9 cellular contexts compared by ENCODE assay signal in genomic region chr7:138865843-138866242, GRCh38.
A peak's percentile ranks its signal among the peaks of the same experiment; 100 is the strongest.
DNase-seq lines count a peak whose midpoint lies in the region; ATAC-seq and TF ChIP-seq lines count a peak whose summit lies in the region.
"Had no signal": no experiment of that assay in that cellular context is flagged by ENCODE, and none has a peak within 500 bp of the region (broad histone marks: within the 10 kb centered on the region; RNA-seq: fewer than 3 reads in every experiment).

No MANE protein-coding gene starts in this region.

- TF ChIP-seq RAD21 in HCT116 (IDR thresholded peaks at IDR 0.05; ENCODE audit: low read depth) = peak; percentile 68

- CTCF ChIA-PET in CD4-positive, alpha-beta memory T cell (lab: Charles Lee; ENCODE audit: partially characterized antibody) = interaction anchor here (0.7 to 1.3 kb wide), 4 partner anchors 9 to 705 kb away, joined by 3 to 7 read pairs (median 3); no protein-coding TSS in a partner anchor
- CTCF ChIA-PET in HCT116 (lab: Charles Lee) = no interaction called here

- BruUV-seq in HCT116 (replicated peaks; lab: Mats Ljungman, UMichigan) = no TSS peak

- RAD21 ChIA-PET in HCT116 (lab: Charles Lee; ENCODE audit: low non-redundant PET in 1 of 2, low total read pairs in 2 of 2, uncharacterized antibody in 2 of 2, unreplicated experiment in 2 of 2) = interaction anchor here in 1 of 2 experiments (1.0 kb wide), 1 partner anchor 963 kb away, joined by 3 read pairs; no protein-coding TSS in a partner anchor

- H3K36me3 ChIP-seq in CD4-positive, alpha-beta memory T cell (ENCODE audit: insufficient read depth, low read length) = no peaks in the 10 kb centered on the region
- H3K36me3 ChIP-seq in HCT116 (ENCODE audit: control insufficient read depth in 1 of 2, insufficient read depth in 2 of 2, low read length in 2 of 2) = 0 out of 4 replicates have a peak, but pooled peaks cover 0 to 4% of the 10 kb centered on the region in 2 experiments
- H3K36me3 ChIP-seq in vagina = peaks cover 0 to 3% of the 10 kb centered on the region in 2 donors

- no peaks in the 10 kb centered on the region for H3K36me3 Mint-ChIP-seq in CD4-positive, alpha-beta memory T cell
- no peaks in the 10 kb centered on the region for H3K36me3 Mint-ChIP-seq in T-helper 2 cell treated with Interferon-gamma antibody and Interleukin-4, amounts not matched to agents 5 μg/mL and 100 μg/mL, for 36 hours (ENCODE audit: low read depth)
- H3K36me3 Mint-ChIP-seq: natural killer cell treated with Interleukin-12 subunit alpha and Interleukin-12 subunit beta and Interleukin-15 and Interleukin-18, amount 100 ng/mL, for 72 hours had no signal

- H3K27ac Mint-ChIP-seq in CD4-positive, alpha-beta memory T cell = peak overlapping the region in 3 of 7 donors; percentile 40 to 81 (median 55)
- peak overlapping the region; percentile 18 for H3K27ac Mint-ChIP-seq in T-helper 2 cell treated with Interferon-gamma antibody and Interleukin-4, amounts not matched to agents 5 μg/mL and 100 μg/mL, for 36 hours

- no peaks in the 10 kb centered on the region for H3K9me3 Mint-ChIP-seq in CD4-positive, alpha-beta memory T cell
- H3K9me3 Mint-ChIP-seq in T-helper 2 cell treated with Interferon-gamma antibody and Interleukin-4, amounts not matched to agents 5 μg/mL and 100 μg/mL, for 36 hours = no peaks in the 10 kb centered on the region
- H3K9me3 Mint-ChIP-seq: natural killer cell treated with Interleukin-12 subunit alpha and Interleukin-12 subunit beta and Interleukin-15 and Interleukin-18, amount 100 ng/mL, for 72 hours had no signal

- DNase-seq in CD4-positive, alpha-beta memory T cell = peak; percentile 36 to 56 (median 42)
- DNase-seq in HCT116 (ENCODE audit: low read depth, low spot score) (no peak), epithelial cell of proximal tubule (ENCODE audit: low read depth) (no peak), vagina (ENCODE audit: extremely low spot score in 2 of 2) (no peak), AG08395 (ENCODE audit: low spot score) (no peak), NCI-H128 (lab: John Stamatoyannopoulos, UW; ENCODE audit: unreplicated experiment) (no peak), NCI-H2196 treated with DMSO at 0.1 percent for 48 hours (lab: John Stamatoyannopoulos, UW; ENCODE audit: unreplicated experiment) (no peak)
- DNase-seq in T-helper 2 cell treated with Interferon-gamma antibody and Interleukin-4, amounts not matched to agents 5 μg/mL and 100 μg/mL, for 36 hours (ENCODE audit: low spot score) = peak; percentile 28

- intact Hi-C loops in CD4-positive, alpha-beta memory T cell (cut with micrococcal nuclease) = loop anchor here (1.0 to 10.0 kb wide), 4 partner anchors 114 to 961 kb away; no protein-coding TSS in a partner anchor
- intact Hi-C loops in HCT116 (cut with micrococcal nuclease) (loop anchor here (1.0 kb wide), 1 partner anchor 705 kb away; no protein-coding TSS in a partner anchor), vagina (cut with DNase I) (no loop called here)

- no peaks in the 10 kb centered on the region for H3K79me2 ChIP-seq in HCT116 (ENCODE audit: insufficient read depth, low read length)

- ATAC-seq in HCT116 = peak; percentile 64

- TF ChIP-seq CTCF in HCT116 (IDR thresholded peaks at IDR 0.05 in 2 of 3, conservative IDR thresholded peaks at IDR 0.05 in 1 of 3; ENCODE audit: borderline replicate concordance in 1 of 3, insufficient read depth in 1 of 3, low read depth in 2 of 3, low read length in 2 of 3) = peak in 2 of 3 experiments; percentile 48 to 55; a peak in 4 of 6 replicates
- peak; percentile 78 for TF ChIP-seq CTCF in epithelial cell of proximal tubule (conservative IDR thresholded peaks at IDR 0.05; ENCODE audit: low read depth, low read length)
- TF ChIP-seq CTCF in vagina (IDR thresholded peaks at IDR 0.05) = no peak

- no peaks in the 10 kb centered on the region for H3K9me3 ChIP-seq in CD4-positive, alpha-beta memory T cell (ENCODE audit: control insufficient read depth in 1 of 2, low read length in 2 of 2)
- H3K9me3 ChIP-seq in HCT116 (ENCODE audit: control insufficient read depth in 1 of 2, insufficient read depth in 1 of 2, low read depth in 1 of 2, low read length in 2 of 2) (no peaks in the 10 kb centered on the region), vagina (no peaks in the 10 kb centered on the region)

- no peaks in the 10 kb centered on the region for H4K20me1 ChIP-seq in HCT116 (ENCODE audit: insufficient read depth)

- H3K27me3 Mint-ChIP-seq in CD4-positive, alpha-beta memory T cell = peaks cover 0 to 4% of the 10 kb centered on the region in 2 donors
- peaks cover 3% of the 10 kb centered on the region for H3K27me3 Mint-ChIP-seq in T-helper 2 cell treated with Interferon-gamma antibody and Interleukin-4, amounts not matched to agents 5 μg/mL and 100 μg/mL, for 36 hours (ENCODE audit: low read depth)

- no peak overlapping the region for H2AFZ ChIP-seq in HCT116 (ENCODE audit: low read depth, low read length, poor library complexity, severe bottlenecking)

- H3K4me3 Mint-ChIP-seq in CD4-positive, alpha-beta memory T cell = no peak overlapping the region
- no peak overlapping the region for H3K4me3 Mint-ChIP-seq in T-helper 2 cell treated with Interferon-gamma antibody and Interleukin-4, amounts not matched to agents 5 μg/mL and 100 μg/mL, for 36 hours
- H3K4me3 Mint-ChIP-seq: natural killer cell treated with Interleukin-12 subunit alpha and Interleukin-12 subunit beta and Interleukin-15 and Interleukin-18, amount 100 ng/mL, for 72 hours had no signal

- TF ChIP-seq POLR2A in HCT116 (IDR thresholded peaks at IDR 0.05; ENCODE audit: borderline replicate concordance, extremely low read depth, insufficient read depth, insufficient read length) (no peak), vagina (IDR thresholded peaks at IDR 0.05) (no peak)

- H3K4me3 ChIP-seq in CD4-positive, alpha-beta memory T cell (ENCODE audit: low read length in 2 of 2) = no peak overlapping the region
- H3K4me3 ChIP-seq in HCT116 (replicated peaks in 1 of 2; ENCODE audit: low read depth in 1 of 2, low read length in 2 of 2) (no peak overlapping the region), epithelial cell of proximal tubule (ENCODE audit: low read depth, low read length) (no peak overlapping the region), vagina (no peak overlapping the region)

- POLR2A ChIA-PET in CD4-positive, alpha-beta memory T cell (lab: Charles Lee; ENCODE audit: partially characterized antibody) = no interaction called here
- POLR2A ChIA-PET in HCT116 (lab: Charles Lee) = no interaction called here

- H3K9me2 ChIP-seq in HCT116 (ENCODE audit: insufficient read depth) = no peaks in the 10 kb centered on the region

- no peaks in the 10 kb centered on the region for H3K4me1 ChIP-seq in CD4-positive, alpha-beta memory T cell (ENCODE audit: insufficient read depth, low read length)
- peaks cover 0 to 8% of the 10 kb centered on the region in 2 experiments; a peak in 2 of 4 replicates for H3K4me1 ChIP-seq in HCT116 (ENCODE audit: control insufficient read depth in 1 of 2, insufficient read depth in 2 of 2, low read length in 2 of 2)
- H3K4me1 ChIP-seq in vagina = no peaks in the 10 kb centered on the region

- peaks cover 0 to 5% (median 3%) of the 10 kb centered on the region in 4 donors for H3K4me1 Mint-ChIP-seq in CD4-positive, alpha-beta memory T cell
- peaks cover 8% of the 10 kb centered on the region for H3K4me1 Mint-ChIP-seq in T-helper 2 cell treated with Interferon-gamma antibody and Interleukin-4, amounts not matched to agents 5 μg/mL and 100 μg/mL, for 36 hours (ENCODE audit: low read depth)

- H3K4me2 ChIP-seq in HCT116 (ENCODE audit: low read length) = no peak overlapping the region

- no peaks in the 10 kb centered on the region for H3K27me3 ChIP-seq in CD4-positive, alpha-beta memory T cell (ENCODE audit: insufficient read depth, low read length)
- H3K27me3 ChIP-seq in HCT116 (ENCODE audit: insufficient read depth, low read length) (no peaks in the 10 kb centered on the region), vagina (no peaks in the 10 kb centered on the region)

- no peak overlapping the region for H3K9ac ChIP-seq in HCT116 (ENCODE audit: low read length)

- no peak overlapping the region for H3K27ac ChIP-seq in CD4-positive, alpha-beta memory T cell (ENCODE audit: low read depth, low read length)
- no peak overlapping the region for H3K27ac ChIP-seq in HCT116 (ENCODE audit: low read depth, low read length)
- no peak overlapping the region for H3K27ac ChIP-seq in vagina

TF ChIP-seq in HCT116, 20 proteins besides CTCF, POLR2A, EP300 and RAD21 (continues in another document):
- TF ChIP-seq ZBTB33 (IDR thresholded peaks at IDR 0.05; ENCODE audit: extremely low read depth, insufficient replicate concordance, low read length) (no peak), TCF7L2 (IDR thresholded peaks at IDR 0.05; ENCODE audit: borderline replicate concordance, extremely low read depth, insufficient read depth, insufficient read length) (no peak), SIN3A (IDR thresholded peaks at IDR 0.05; ENCODE audit: low read depth) (no peak), SRF (IDR thresholded peaks at IDR 0.05; ENCODE audit: low read depth) (no peak), ZFX (IDR thresholded peaks at IDR 0.05) (no peak), JUND (IDR thresholded peaks at IDR 0.05) (no peak), MAX (IDR thresholded peaks at IDR 0.05) (no peak)

Comparison
In these comparisons a context has a peak if more than half of its experiments do, and no peak if none do; other contexts are left out.
1. DNase-seq: peak in CD4-positive, alpha-beta memory T cell (5 of 5) and T-helper 2 cell treated with Interferon-gamma antibody and Interleukin-4, amounts not matched to agents 5 μg/mL and 100 μg/mL, for 36 hours (single experiment); none in HCT116 (single experiment), epithelial cell of proximal tubule (single experiment), vagina (0 of 2), AG08395 (single experiment), NCI-H128 (single experiment) and NCI-H2196 treated with DMSO at 0.1 percent for 48 hours (single experiment).
2. CTCF ChIP-seq: peak in HCT116 (2 of 3) and epithelial cell of proximal tubule (single experiment); none in vagina (0 of 3).